ENCODE assay signal across 8 cellular contexts in genomic region chr11:133928628-133929059, GRCh38. TPM values are rescaled to one million over a fixed set of nuclear protein-coding genes. Genes with fewer than 3 reads are reported as not detected.
DNase-seq lines count a peak whose midpoint lies in the region; ATAC-seq and TF ChIP-seq lines count a peak whose summit lies in the region.

No MANE protein-coding gene starts in this region.

- H3K27ac Mint-ChIP-seq in T-cell: peak overlapping the region; percentile 79 to 90
- peak overlapping the region; percentile 67 for H3K27ac Mint-ChIP-seq in stimulated activated effector memory CD8-positive, alpha-beta T cell treated with anti-CD3 and anti-CD28 coated beads, Interleukin-12 subunit alpha, Interleukin-12 subunit beta, amount 100 ng/mL, for 72 hours
- no peak overlapping the region for H3K27ac Mint-ChIP-seq in progenitor cell of endocrine pancreas

- H3K4me3 Mint-ChIP-seq in T-cell: peak overlapping the region; percentile 25 to 81 (median 55)
- peak overlapping the region; percentile 72 for H3K4me3 Mint-ChIP-seq in stimulated activated effector memory CD8-positive, alpha-beta T cell treated with anti-CD3 and anti-CD28 coated beads, Interleukin-12 subunit alpha, Interleukin-12 subunit beta, amount 100 ng/mL, for 72 hours
- H3K4me3 Mint-ChIP-seq in progenitor cell of endocrine pancreas (ENCODE audit: low read depth): no peak overlapping the region

- no peak for TF ChIP-seq CTCF in progenitor cell of endocrine pancreas (IDR thresholded peaks at IDR 0.05; ENCODE audit: unreplicated experiment)

- peak; percentile 74 to 85 (median 79) for ATAC-seq in T-cell (replicated peaks in 1 of 4)
- ATAC-seq in stimulated activated effector memory CD8-positive, alpha-beta T cell treated with anti-CD3 and anti-CD28 coated beads, Interleukin-12 subunit alpha, Interleukin-12 subunit beta, amount 100 ng/mL, for 72 hours: peak; percentile 93

- in situ Hi-C loops in T47D (cut with HindIII; ENCODE audit: low pct_unique_long_range_greater_than_20kb, low sequenced_read_pairs): no loop called here

- peak; percentile 50 to 66 (median 59) for DNase-seq in stimulated activated CD4-positive, alpha-beta T cell treated with anti-CD3 and anti-CD28 coated beads, Interleukin-12 subunit alpha, Interleukin-12 subunit beta, amount 100 ng/mL, for 48 hours (ENCODE audit: low read depth in 2 of 3, low spot score in 1 of 3)
- no peak for DNase-seq in stimulated activated CD4-positive, alpha-beta T cell treated with anti-CD3 and anti-CD28 coated beads, Interleukin-12 subunit alpha, Interleukin-12 subunit beta, amount 100 ng/mL, for 4 hours
- DNase-seq in T-cell (peak in 29 of 34 experiments; percentile 18 to 63 (median 40)), T47D (ENCODE audit: low read depth in 1 of 2, low spot score in 1 of 2) (peak; percentile 96 to 97), HCEC 1CT (no peak), SHP77 treated with DMSO at 0.1 percent for 48 hours (lab: John Stamatoyannopoulos, UW) (no peak), progenitor cell of endocrine pancreas (ENCODE audit: low spot score, unreplicated experiment) (no peak)
- DNase-seq in stimulated activated effector memory CD8-positive, alpha-beta T cell treated with anti-CD3 and anti-CD28 coated beads, Interleukin-12 subunit alpha, Interleukin-12 subunit beta, amount 100 ng/mL, for 72 hours (ENCODE audit: low spot score in 2 of 2): peak; percentile 36 to 78

- H3K4me1 Mint-ChIP-seq in T-cell (peaks cover 20 to 34% (median 22%) of the 10 kb centered on the region in 3 donors), progenitor cell of endocrine pancreas (ENCODE audit: low read depth) (peaks cover 3% of the 10 kb centered on the region)
- H3K4me1 Mint-ChIP-seq in stimulated activated effector memory CD8-positive, alpha-beta T cell treated with anti-CD3 and anti-CD28 coated beads, Interleukin-12 subunit alpha, Interleukin-12 subunit beta, amount 100 ng/mL, for 72 hours: peaks cover 38% of the 10 kb centered on the region

- peaks cover 0 to 1% of the 10 kb centered on the region in 2 donors for H3K27me3 Mint-ChIP-seq in T-cell
- H3K27me3 Mint-ChIP-seq in progenitor cell of endocrine pancreas: peaks cover 3% of the 10 kb centered on the region

- H3K9me3 Mint-ChIP-seq in T-cell (no peaks in the 10 kb centered on the region), progenitor cell of endocrine pancreas (ENCODE audit: low read depth) (no peaks in the 10 kb centered on the region)
- H3K9me3 Mint-ChIP-seq in stimulated activated effector memory CD8-positive, alpha-beta T cell treated with anti-CD3 and anti-CD28 coated beads, Interleukin-12 subunit alpha, Interleukin-12 subunit beta, amount 100 ng/mL, for 72 hours: no peaks in the 10 kb centered on the region

- H3K36me3 Mint-ChIP-seq in T-cell: peaks cover 12% of the 10 kb centered on the region
- H3K36me3 Mint-ChIP-seq in stimulated activated effector memory CD8-positive, alpha-beta T cell treated with anti-CD3 and anti-CD28 coated beads, Interleukin-12 subunit alpha, Interleukin-12 subunit beta, amount 100 ng/mL, for 72 hours: peaks cover 76% of the 10 kb centered on the region
- H3K36me3 Mint-ChIP-seq in progenitor cell of endocrine pancreas (ENCODE audit: insufficient read depth): no peaks in the 10 kb centered on the region

- CTCF ChIA-PET in T-cell (lab: Charles Lee): interaction anchor here (0.5 to 2.0 kb wide), 13 partner anchors 10 to 217 kb away, joined by 3 to 11 read pairs (median 4); partner anchors contain the start of gene IGSF9B (in 1 of the 2)

- POLR2A ChIA-PET in T-cell (lab: Charles Lee): no interaction called here

RNA-seq across cellular contexts. Expression of gene IGSF9B, which starts 28.1 kb away (rescaled TPM):
- 100 to 1,000 TPM in 1 of 5 donors, 10 to 100 TPM in 4; 23.5 to 101 (median 63.1) TPM for total RNA-seq in T-cell
- 7.8 and 9.4 TPM in 2 replicates for total RNA-seq in progenitor cell of endocrine pancreas

Comparison
In these comparisons a context has a peak if more than half of its experiments do, and no peak if none do; other contexts are left out.
1. DNase-seq: peak in stimulated activated CD4-positive, alpha-beta T cell treated with anti-CD3 and anti-CD28 coated beads, Interleukin-12 subunit alpha, Interleukin-12 subunit beta, amount 100 ng/mL, for 48 hours (3 of 3), T-cell (29 of 34), T47D (2 of 2) and stimulated activated effector memory CD8-positive, alpha-beta T cell treated with anti-CD3 and anti-CD28 coated beads, Interleukin-12 subunit alpha, Interleukin-12 subunit beta, amount 100 ng/mL, for 72 hours (2 of 2); none in stimulated activated CD4-positive, alpha-beta T cell treated with anti-CD3 and anti-CD28 coated beads, Interleukin-12 subunit alpha, Interleukin-12 subunit beta, amount 100 ng/mL, for 4 hours (single experiment), HCEC 1CT (single experiment), SHP77 treated with DMSO at 0.1 percent for 48 hours (single experiment) and progenitor cell of endocrine pancreas (single experiment).